In genomic region chr17:385195-385835, GRCh38 we compare ENCODE assay signal across 8 cellular contexts. TPM values are rescaled to one million over a fixed set of nuclear protein-coding genes. Genes with fewer than 3 reads are reported as not detected.
DNase-seq lines count a peak whose midpoint lies in the region; ATAC-seq and TF ChIP-seq lines count a peak whose summit lies in the region.

No MANE protein-coding gene starts in this region.

- peak overlapping the region; percentile 66 to 75 for H3K4me3 Mint-ChIP-seq in activated T-cell treated with anti-CD3 and anti-CD28 coated beads, Interleukin-2, amount 50 U/mL, for 72 hours

- H3K4me1 ChIP-seq in BE2C, result no peaks in the 10 kb centered on the region
- H3K4me1 ChIP-seq in psoas muscle, result no peaks in the 10 kb centered on the region

- intact Hi-C loops in Right ventricle myocardium superior (cut with DNase I) (loop anchor here (5.0 kb wide), 1 partner anchor 238 kb away; no protein-coding TSS in a partner anchor), psoas muscle (cut with DNase I) (loop anchor here in 1 of 2 donors (5.0 kb wide), 1 partner anchor 238 kb away; no protein-coding TSS in a partner anchor)

- peak overlapping the region; percentile 58 for H3K27ac ChIP-seq in psoas muscle

- WGBS in psoas muscle, 3 donors, result 1% methylated on average over 31 to 69 of the region's 69 CpGs

- H3K4me3 ChIP-seq in BE2C (ENCODE audit: low read depth, low read length) (no peak overlapping the region), psoas muscle (peak overlapping the region; percentile 59)

- peaks cover 0 to 1% of the 10 kb centered on the region in 2 donors for H3K36me3 Mint-ChIP-seq in activated T-cell treated with anti-CD3 and anti-CD28 coated beads, Interleukin-2, amount 50 U/mL, for 72 hours (ENCODE audit: insufficient read depth in 2 of 2)

- H3K9me3 ChIP-seq in BE2C (no peaks in the 10 kb centered on the region), psoas muscle (no peaks in the 10 kb centered on the region)

- no peak overlapping the region for H3K27ac Mint-ChIP-seq in activated T-cell treated with anti-CD3 and anti-CD28 coated beads, Interleukin-2, amount 50 U/mL, for 72 hours

- DNase-seq in BE2C (peak; percentile 23), Right ventricle myocardium superior (peak; percentile 86), psoas muscle (peak; percentile 78 to 84), NCI-H187 (lab: John Stamatoyannopoulos, UW) (no peak), NCI-H2107 treated with DMSO at 0.1 percent for 48 hours (lab: John Stamatoyannopoulos, UW; ENCODE audit: unreplicated experiment) (no peak)
- peak in 1 of 2 donors; percentile 26 for DNase-seq in activated T-cell treated with anti-CD3 and anti-CD28 coated beads, Interleukin-2, amount 50 U/mL, for 72 hours

- peaks cover 2 to 3% of the 10 kb centered on the region in 2 donors for H3K9me3 Mint-ChIP-seq in activated T-cell treated with anti-CD3 and anti-CD28 coated beads, Interleukin-2, amount 50 U/mL, for 72 hours

- no peak for TF ChIP-seq CTCF in BE2C (IDR thresholded peaks at IDR 0.05; ENCODE audit: low read depth, low read length)
- no peak for TF ChIP-seq CTCF in psoas muscle (IDR thresholded peaks at IDR 0.05)

- ATAC-seq in HG02642 (IDR thresholded peaks at IDR 0.05; ENCODE audit: poor library complexity, unreplicated experiment) (peak; percentile 5), Right ventricle myocardium superior (ENCODE audit: poor library complexity) (peak; percentile 70), psoas muscle (peak; percentile 47 to 63 (median 53)), HG03196 (IDR thresholded peaks at IDR 0.05; ENCODE audit: unreplicated experiment) (no peak)
- ATAC-seq in activated T-cell treated with anti-CD3 and anti-CD28 coated beads, Interleukin-2, amount 50 U/mL, for 72 hours (replicated peaks in 1 of 2), result peak; percentile 24 to 35

- H3K27me3 ChIP-seq in BE2C (peaks cover 4% of the 10 kb centered on the region; the same call in 1 of the 2 replicates), psoas muscle (ENCODE audit: insufficient read depth in 3 of 3, low read length in 2 of 3) (peaks cover 0 to 44% (median 0%) of the 10 kb centered on the region in 3 donors)

- peaks cover 27% of the 10 kb centered on the region for H3K27me3 Mint-ChIP-seq in activated T-cell treated with anti-CD3 and anti-CD28 coated beads, Interleukin-2, amount 50 U/mL, for 72 hours (ENCODE audit: low read depth)

- peaks cover 18% of the 10 kb centered on the region for H3K4me1 Mint-ChIP-seq in activated T-cell treated with anti-CD3 and anti-CD28 coated beads, Interleukin-2, amount 50 U/mL, for 72 hours (ENCODE audit: low read depth)

- H3K36me3 ChIP-seq in BE2C, result no peaks in the 10 kb centered on the region
- no peaks in the 10 kb centered on the region for H3K36me3 ChIP-seq in psoas muscle (ENCODE audit: insufficient read depth in 1 of 2, low read depth in 1 of 2)

RNA-seq across cellular contexts. Expression of gene RPH3AL, which starts 32.7 kb away (rescaled TPM):
- polyA plus RNA-seq in BE2C (2012; ENCODE audit: insufficient read depth, insufficient read length, low read depth), result 1.7 TPM
- 1 to 10 TPM; 3.5 to 7.2 TPM for total RNA-seq in activated T-cell treated with anti-CD3 and anti-CD28 coated beads, Interleukin-2, amount 50 U/mL, for 72 hours
- total RNA-seq in Right ventricle myocardium superior (4.6 TPM), psoas muscle (10 to 100 TPM in 1 of 4 donors, 1 to 10 TPM in 3; 5.7 to 18.5 (median 9.8) TPM)
- 10 to 100 TPM in 1 of 3 donors, 1 to 10 TPM in 2; 3.7 to 11.8 (median 6.3) TPM for polyA plus RNA-seq in psoas muscle

Comparison
In these comparisons a context has a peak if more than half of its experiments do, and no peak if none do; other contexts are left out.
1. DNase-seq: peak in BE2C (single experiment), Right ventricle myocardium superior (single experiment) and psoas muscle (2 of 2); none in NCI-H187 (0 of 2) and NCI-H2107 treated with DMSO at 0.1 percent for 48 hours (single experiment).